ENCODE assay signal across 1 cellular context in the genomic region with DNA sequence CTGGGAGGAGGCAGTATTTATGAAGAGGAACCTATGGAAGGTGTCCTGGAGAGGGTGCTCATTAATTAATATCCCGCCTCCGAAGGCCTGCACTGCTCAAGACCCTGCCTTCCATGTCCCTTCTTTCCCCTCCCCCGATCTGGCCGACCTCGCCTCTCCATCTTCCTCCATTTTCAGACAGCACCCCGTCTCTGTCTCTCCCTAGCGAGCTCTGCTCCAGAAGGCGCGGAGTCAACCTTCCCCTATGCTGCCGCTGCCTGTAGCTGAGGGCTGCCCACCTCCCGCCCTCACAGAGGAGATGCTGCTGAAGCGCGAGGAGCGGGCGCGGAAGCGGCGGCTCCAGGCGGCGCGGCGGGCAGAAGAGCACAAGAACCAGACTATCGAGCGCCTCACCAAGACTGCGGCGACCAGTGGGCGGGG.
TF ChIP-seq lines count a peak whose summit lies in the region.

No MANE protein-coding gene starts in this region.

TF ChIP-seq in endothelial cell of umbilical vein, 7 proteins besides CTCF, POLR2A, EP300 and RAD21 (continued from another document):
- TF ChIP-seq FOS (IDR thresholded peaks at IDR 0.05; ENCODE audit: borderline replicate concordance, insufficient read depth, low read length) (no peak), JUN (IDR thresholded peaks at IDR 0.05; ENCODE audit: borderline replicate concordance, insufficient read depth, insufficient read length, low read depth) (no peak), MYC (IDR thresholded peaks at IDR 0.05; ENCODE audit: low read depth, low read length) (no peak), POLR2AphosphoS5 (IDR thresholded peaks at IDR 0.05; ENCODE audit: insufficient read depth, low read depth, low read length) (no peak), GATA2 (IDR thresholded peaks at IDR 0.05; ENCODE audit: insufficient read depth, insufficient read length, low read depth, low read length) (no peak)
- TF ChIP-seq, protein P1, sequence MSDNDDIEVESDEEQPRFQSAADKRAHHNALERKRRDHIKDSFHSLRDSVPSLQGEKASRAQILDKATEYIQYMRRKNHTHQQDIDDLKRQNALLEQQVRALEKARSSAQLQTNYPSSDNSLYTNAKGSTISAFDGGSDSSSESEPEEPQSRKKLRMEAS (IDR thresholded peaks at IDR 0.05; ENCODE audit: insufficient read depth, insufficient read length), result no peak
